ENCODE assay signal across 8 cellular contexts in the genomic region with DNA sequence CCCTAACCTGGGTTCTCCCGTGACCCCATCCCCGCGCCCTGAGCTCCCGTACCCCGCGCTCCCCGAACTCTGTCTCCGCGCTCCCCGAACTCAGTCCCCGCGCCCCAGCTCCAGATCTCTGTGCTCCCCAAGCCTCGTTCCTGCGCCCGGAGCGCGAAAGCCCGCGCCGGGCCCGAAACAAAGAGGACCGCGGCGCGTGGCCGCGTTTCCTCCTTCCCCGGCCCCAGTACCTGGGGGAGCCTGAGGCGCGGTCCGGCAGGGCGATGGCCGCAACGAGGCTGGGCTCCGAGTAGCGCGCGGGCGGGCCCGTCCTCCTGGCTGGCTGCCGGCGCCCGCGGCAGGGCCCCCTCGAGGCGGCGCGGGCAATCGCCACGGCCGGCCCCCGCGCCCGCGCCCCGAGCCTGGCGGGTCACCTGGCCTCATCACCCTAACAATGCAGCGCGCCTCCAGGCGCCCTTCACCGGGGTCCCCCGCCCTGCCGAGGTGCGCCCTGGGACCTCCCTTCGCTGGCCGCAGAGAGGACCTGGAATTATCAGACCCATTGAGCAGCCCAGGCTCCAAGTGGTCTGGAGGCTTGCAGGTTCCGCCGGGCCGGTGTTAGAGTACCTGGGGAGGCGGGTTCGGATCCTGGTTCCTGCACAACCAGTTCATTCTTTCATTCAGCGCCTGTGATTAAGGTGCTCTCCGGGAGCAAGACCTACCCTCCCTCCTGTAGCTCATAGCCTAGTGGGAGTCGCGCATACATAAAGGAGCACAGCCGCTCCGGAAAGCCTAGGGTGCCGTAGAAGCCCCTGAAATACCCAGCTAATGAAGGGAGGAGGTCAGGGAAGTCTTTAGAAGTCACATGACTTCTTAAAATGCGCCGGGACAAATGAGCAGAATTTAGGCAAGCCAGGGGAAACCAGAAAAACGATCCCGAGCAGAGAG. TPM values are rescaled to one million over a fixed set of nuclear protein-coding genes. Genes with fewer than 3 reads are reported as not detected.
DNase-seq lines count a peak whose midpoint lies in the region; ATAC-seq, FAIRE-seq and TF ChIP-seq lines count a peak whose summit lies in the region.

Gene TNS3, minus strand, starts transcription at position 291 of the 927 bp plus-strand sequence. CDS start 142,475 bp downstream, outside the sequence.

- peak within 1 kb of the TSS; percentile 97 for H3K4me2 ChIP-seq in skeletal muscle satellite cell (ENCODE audit: low read length)

- no peaks in the 10 kb centered on the region for H3K9me3 ChIP-seq in iPS-18a (ENCODE audit: control insufficient read depth, low read depth, low read length)
- H3K9me3 ChIP-seq in skeletal muscle satellite cell (replicated peaks; ENCODE audit: low read length), result no peaks in the 10 kb centered on the region

- in situ Hi-C loops in astrocyte of the cerebellum (cut with HindIII; ENCODE audit: low sequenced_read_pairs), result no loop called here

- H3K27ac ChIP-seq in iPS-18a (ENCODE audit: low read length), result no peak within 1 kb of the TSS

- H3K36me3 ChIP-seq in iPS-18a (ENCODE audit: control insufficient read depth, low read depth, low read length), result no peaks in the 10 kb centered on the region
- H3K36me3 ChIP-seq in skeletal muscle satellite cell (ENCODE audit: insufficient read depth, low read length), result peaks cover 5% of the 10 kb centered on the region

- peak; percentile 33 for FAIRE-seq in HTR-8/SVneo (lab: Jason Lieb, UNC)

- peak within 1 kb of the TSS; percentile 85 for H3K4me3 ChIP-seq in astrocyte of the cerebellum (ENCODE audit: low read depth, low read length)
- peak within 1 kb of the TSS; percentile 67 for H3K4me3 ChIP-seq in iPS-18a (ENCODE audit: low read length)
- H3K4me3 ChIP-seq in skeletal muscle satellite cell (ENCODE audit: low read length), result peak within 1 kb of the TSS; percentile 94

- H3K27me3 ChIP-seq in iPS-18a (ENCODE audit: control insufficient read depth, insufficient read depth, low read length), result peaks cover 17% of the 10 kb centered on the region
- H3K27me3 ChIP-seq in skeletal muscle satellite cell (ENCODE audit: control insufficient read depth, insufficient read depth, low read length), result no peaks in the 10 kb centered on the region

- peaks cover 17% of the 10 kb centered on the region for H3K4me1 ChIP-seq in iPS-18a (ENCODE audit: control insufficient read depth, low read depth, low read length)
- H3K4me1 ChIP-seq in skeletal muscle satellite cell (ENCODE audit: control insufficient read depth, insufficient read depth, low read length), result peaks cover 52% of the 10 kb centered on the region

- H3K9ac ChIP-seq in iPS-18a (ENCODE audit: low read length) (peak within 1 kb of the TSS; percentile 73), skeletal muscle satellite cell (ENCODE audit: low read depth, low read length) (peak within 1 kb of the TSS; percentile 98)

- DNase-seq in 8988T (peak; percentile 54), HTR-8/SVneo (ENCODE audit: insufficient read length, low spot score) (no peak), astrocyte of the cerebellum (ENCODE audit: low read depth) (no peak)
- no peak for DNase-seq in activated CD4-positive, CD25-positive, alpha-beta regulatory T cell treated with anti-CD3 and anti-CD28 coated beads, Interleukin-2, amount 50 U/mL, for 72 hours

- ATAC-seq in HG03342 (IDR thresholded peaks at IDR 0.05; ENCODE audit: unreplicated experiment), result no peak
- no peak for ATAC-seq in HG02885 (IDR thresholded peaks at IDR 0.05; ENCODE audit: poor library complexity, unreplicated experiment)

- peak; percentile 3 for TF ChIP-seq CTCF in astrocyte of the cerebellum (IDR thresholded peaks at IDR 0.05; ENCODE audit: low read depth, low read length, missing control alignments)

RNA-seq across cellular contexts. Expression of gene TNS3, which starts in this region (rescaled TPM):
- 9.9 and 11.4 TPM in 2 replicates for total RNA-seq in skeletal muscle satellite cell (2012; rRNA removed)
